ENCODE assay signal across 18 cellular contexts in genomic region chr1:234520908-234521801, GRCh38. TPM values are rescaled to one million over a fixed set of nuclear protein-coding genes. Genes with fewer than 3 reads are reported as not detected.
DNase-seq lines count a peak whose midpoint lies in the region; ATAC-seq and TF ChIP-seq lines count a peak whose summit lies in the region.
"Had no signal": no experiment of that assay in that cellular context is flagged by ENCODE, and none has a peak within 500 bp of the region (broad histone marks: within the 10 kb centered on the region; RNA-seq: fewer than 3 reads in every experiment).

No MANE protein-coding gene starts in this region.

- no peak for TF ChIP-seq POLR2A in gastrocnemius medialis (IDR thresholded peaks at IDR 0.05)

- peaks cover 27% of the 10 kb centered on the region for H3K4me1 Mint-ChIP-seq in activated CD4-positive, alpha-beta T cell treated with anti-CD3 and anti-CD28 coated beads, Interleukin-2, amount 10 ng/mL, durations not matched to agents 24 days and 14 days

- peak overlapping the region; percentile 45 for H3K27ac Mint-ChIP-seq in activated CD4-positive, alpha-beta T cell treated with anti-CD3 and anti-CD28 coated beads, Interleukin-2, amount 10 ng/mL, durations not matched to agents 24 days and 14 days
- H3K27ac Mint-ChIP-seq: activated B cell treated with CpG ODN at 0.5 μM for 24 hours had no signal

- 85% methylated on average over 6 of the region's 6 CpGs for WGBS in mammary epithelial cell (ENCODE audit: low coverage, missing lambda C conversion rate)

- TF ChIP-seq CTCF in fibroblast of villous mesenchyme (IDR thresholded peaks at IDR 0.05; ENCODE audit: insufficient read depth, low read depth, low read length) (no peak), gastrocnemius medialis (IDR thresholded peaks at IDR 0.05 in 4 of 5, conservative IDR thresholded peaks at IDR 0.05 in 1 of 5) (no peak), mammary epithelial cell (conservative IDR thresholded peaks at IDR 0.05 in 1 of 2, IDR thresholded peaks at IDR 0.05 in 1 of 2; ENCODE audit: extremely low read depth in 1 of 2, insufficient read depth in 1 of 2, low read depth in 1 of 2, low read length in 2 of 2) (no peak)

- no peak overlapping the region for H3K4me2 ChIP-seq in mammary epithelial cell (ENCODE audit: insufficient read depth, low read depth, low read length)
- H3K4me2 ChIP-seq: hepatocyte had no signal

- ATAC-seq in gastrocnemius medialis, result no peak

- no peaks in the 10 kb centered on the region for H4K20me1 ChIP-seq in mammary epithelial cell (ENCODE audit: insufficient read depth, low read length)

- H3K79me2 ChIP-seq in mammary epithelial cell (ENCODE audit: insufficient read depth, low read length), result no peaks in the 10 kb centered on the region
- H3K79me2 ChIP-seq: hepatocyte had no signal

- intact Hi-C loops in activated CD4-positive, alpha-beta T cell treated with anti-CD3 and anti-CD28 coated beads, Interleukin-2, amount 10 ng/mL, durations not matched to agents 24 days and 14 days (cut with micrococcal nuclease), result no loop called here
- intact Hi-C loops in gastrocnemius medialis (cut with DNase I; ENCODE audit: low total_unique reads), result no loop called here
- intact Hi-C loops in mammary epithelial cell (cut with micrococcal nuclease), result no loop called here

- H3K36me3 ChIP-seq in gastrocnemius medialis (no peaks in the 10 kb centered on the region), mammary epithelial cell (ENCODE audit: insufficient read depth, low read length) (no peaks in the 10 kb centered on the region)

- H3K27me3 ChIP-seq in gastrocnemius medialis, result no peaks in the 10 kb centered on the region
- no peaks in the 10 kb centered on the region for H3K27me3 ChIP-seq in mammary epithelial cell (ENCODE audit: insufficient read depth, low read length)
- H3K27me3 ChIP-seq: hepatocyte had no signal

- no TSS peak for BruUV-seq in mammary epithelial cell (replicated peaks; lab: Mats Ljungman, UMichigan)

- H3K27ac ChIP-seq in gastrocnemius medialis, result peak overlapping the region; percentile 89 to 93 (median 91)
- no peak overlapping the region for H3K27ac ChIP-seq in mammary epithelial cell (ENCODE audit: insufficient read depth, low read depth, low read length)
- H3K27ac ChIP-seq: hepatocyte had no signal

- CTCF ChIA-PET in mammary epithelial cell (lab: Charles Lee; ENCODE audit: low non-redundant PET), result no interaction called here

- H3K9me3 ChIP-seq in gastrocnemius medialis (no peaks in the 10 kb centered on the region), mammary epithelial cell (replicated peaks; ENCODE audit: insufficient read depth, low read length) (no peaks in the 10 kb centered on the region)

- no peak overlapping the region for H3K9ac ChIP-seq in mammary epithelial cell (ENCODE audit: insufficient read depth, low read length)

- in situ Hi-C loops in gastrocnemius medialis (cut with MboI; ENCODE audit: low sequenced_read_pairs in 4 of 4), result no loop called here
- in situ Hi-C loops in mammary epithelial cell (cut with MboI; ENCODE audit: low sequenced_read_pairs in 2 of 2), result no loop called here

- H3K4me3 Mint-ChIP-seq in activated CD4-positive, alpha-beta T cell treated with anti-CD3 and anti-CD28 coated beads, Interleukin-2, amount 10 ng/mL, durations not matched to agents 24 days and 14 days, result no peak overlapping the region
- H3K4me3 Mint-ChIP-seq: activated B cell treated with CpG ODN at 0.5 μM for 24 hours, neural crest cell had no signal

- H2AFZ ChIP-seq in mammary epithelial cell (ENCODE audit: low read depth, low read length), result no peak overlapping the region
- H2AFZ ChIP-seq: hepatocyte had no signal

- no peak overlapping the region for H3K4me3 ChIP-seq in fibroblast of villous mesenchyme (ENCODE audit: low read depth, low read length)
- H3K4me3 ChIP-seq in gastrocnemius medialis, result no peak overlapping the region
- H3K4me3 ChIP-seq in mammary epithelial cell (replicated peaks in 1 of 3; ENCODE audit: insufficient read depth in 1 of 3, low read depth in 2 of 3, low read length in 3 of 3), result no peak overlapping the region
- H3K4me3 ChIP-seq: hepatocyte had no signal

- H3K4me1 ChIP-seq in gastrocnemius medialis (peaks cover 64 to 67% of the 10 kb centered on the region in 2 donors), mammary epithelial cell (ENCODE audit: insufficient read depth, low read length) (peaks cover 22% of the 10 kb centered on the region)

- H3K9me3 Mint-ChIP-seq in activated CD4-positive, alpha-beta T cell treated with anti-CD3 and anti-CD28 coated beads, Interleukin-2, amount 10 ng/mL, durations not matched to agents 24 days and 14 days, result no peaks in the 10 kb centered on the region
- H3K9me3 Mint-ChIP-seq: activated B cell treated with CpG ODN at 0.5 μM for 24 hours, neural crest cell had no signal

- no peaks in the 10 kb centered on the region for H3K27me3 Mint-ChIP-seq in activated CD4-positive, alpha-beta T cell treated with anti-CD3 and anti-CD28 coated beads, Interleukin-2, amount 10 ng/mL, durations not matched to agents 24 days and 14 days
- H3K27me3 Mint-ChIP-seq: activated B cell treated with CpG ODN at 0.5 μM for 24 hours had no signal

- dilution Hi-C loops in mammary epithelial cell (cut with HindIII; ENCODE audit: low sequenced_read_pairs), result no loop called here

- no peaks in the 10 kb centered on the region for H3K36me3 Mint-ChIP-seq in activated CD4-positive, alpha-beta T cell treated with anti-CD3 and anti-CD28 coated beads, Interleukin-2, amount 10 ng/mL, durations not matched to agents 24 days and 14 days (ENCODE audit: low read depth)

- no peak for DNase-seq in activated CD4-positive, alpha-beta T cell treated with anti-CD3 and anti-CD28 coated beads, Interleukin-2, amount 10 ng/mL, durations not matched to agents 24 days and 14 days
- DNase-seq in activated CD4-positive, alpha-beta T cell treated with anti-CD3 and anti-CD28 coated beads for 4 hours, result no peak
- peak; percentile 37 for DNase-seq in OCI-M1 (lab: John Stamatoyannopoulos, UW)
- DNase-seq in fibroblast of villous mesenchyme (ENCODE audit: low read depth), result peak; percentile 93
- DNase-seq in gastrocnemius medialis, result no peak
- DNase-seq in midbrain (lab: John Stamatoyannopoulos, UW), result no peak
- DNase-seq in HK-2 (ENCODE audit: unreplicated experiment), result no peak
- DNase-seq in mammary epithelial cell, result no peak
- DNase-seq: ACHN; activated B cell treated with CpG ODN at 0.5 μM for 24 hours; amniotic stem cell; Calu3; cortex of kidney; NCI-H1436 treated with DMSO at 0.1 percent for 48 hours; NCI-H510A; stimulated activated naive CD4-positive, alpha-beta T cell treated with Interleukin-2 at 50 U/mL for 16 hours had no signal

RNA-seq across cellular contexts. Expression of gene TARBP1, which starts 42.2 kb away (rescaled TPM):
- 70.7 and 75.9 TPM in 2 replicates for total RNA-seq in activated CD4-positive, alpha-beta T cell treated with anti-CD3 and anti-CD28 coated beads, Interleukin-2, amount 10 ng/mL, durations not matched to agents 24 days and 14 days
- total RNA-seq in fibroblast of villous mesenchyme, result 17.7 and 20.3 TPM in 2 replicates
- total RNA-seq in gastrocnemius medialis, result 10 to 100 TPM in 1 of 4 donors, 1 to 10 TPM in 3; 5.7 to 11.9 (median 8.2) TPM
- 10 to 100 TPM; 16.1 to 18.0 TPM for total RNA-seq in mammary epithelial cell
- polyA plus RNA-seq in mammary epithelial cell, result 17.8 TPM
- 32.8 TPM for polyA minus RNA-seq in mammary epithelial cell

Comparison
In these comparisons a context has a peak if more than half of its experiments do, and no peak if none do; other contexts are left out.
1. DNase-seq: peak in OCI-M1 (single experiment) and fibroblast of villous mesenchyme (single experiment); none in activated CD4-positive, alpha-beta T cell treated with anti-CD3 and anti-CD28 coated beads, Interleukin-2, amount 10 ng/mL, durations not matched to agents 24 days and 14 days (single experiment), activated CD4-positive, alpha-beta T cell treated with anti-CD3 and anti-CD28 coated beads for 4 hours (0 of 2), gastrocnemius medialis (0 of 2), midbrain (single experiment), HK-2 (single experiment) and mammary epithelial cell (single experiment).